ENCODE assay signal across 8 cellular contexts in the genomic region with DNA sequence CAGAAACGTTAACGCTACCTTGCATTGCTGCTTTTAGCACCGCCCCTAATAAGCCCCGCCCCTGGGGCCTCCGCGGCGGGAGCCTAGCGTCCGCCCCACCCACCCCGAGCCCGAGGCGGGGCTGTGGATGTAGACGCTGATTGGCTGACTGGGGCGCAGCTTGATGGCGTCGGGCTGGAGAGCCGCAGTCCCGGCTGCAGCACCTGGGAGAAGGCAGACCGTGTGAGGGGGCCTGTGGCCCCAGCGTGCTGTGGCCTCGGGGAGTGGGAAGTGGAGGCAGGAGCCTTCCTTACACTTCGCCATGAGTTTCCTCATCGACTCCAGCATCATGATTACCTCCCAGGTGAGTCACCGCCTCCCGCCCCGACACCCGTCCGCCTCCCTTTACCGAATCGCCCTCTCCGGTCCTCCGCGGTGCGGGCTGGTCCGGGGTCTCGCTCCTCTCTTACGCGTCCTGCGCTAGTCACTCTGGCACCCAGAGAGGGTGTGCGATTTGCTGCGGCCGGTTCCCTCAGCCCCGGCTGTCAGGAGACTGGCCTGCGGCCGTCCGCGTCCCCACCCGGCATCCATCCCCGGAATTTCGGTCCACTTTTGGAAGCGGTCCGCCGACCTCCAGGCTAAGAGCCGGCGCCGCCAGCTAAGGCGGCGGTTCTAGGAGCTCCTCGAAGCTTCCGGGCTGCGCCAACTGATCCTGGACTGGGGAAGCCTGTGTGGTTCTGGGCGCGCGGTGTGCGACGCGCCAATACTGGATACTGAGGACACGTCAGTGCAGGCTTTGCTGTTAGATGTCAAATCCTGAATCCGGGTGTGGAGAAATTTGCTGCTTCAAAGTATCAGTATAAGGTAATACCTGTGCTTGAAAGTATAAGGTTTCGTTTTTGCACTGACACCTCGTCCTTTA. TPM values are rescaled to one million over a fixed set of nuclear protein-coding genes. Genes with fewer than 3 reads are reported as not detected.
DNase-seq lines count a peak whose midpoint lies in the region; ATAC-seq and TF ChIP-seq lines count a peak whose summit lies in the region.
"Not testable (repeated sequence)": the region's sequence is repeated elsewhere in the genome, so short reads cannot be mapped to it uniquely, and the experiment has no call there.

A gene (plus strand): TSS at position 156 of the 901 bp plus-strand sequence. CDS start 146 bp downstream, at position 302.

- DNase-seq in Ammon's horn (ENCODE audit: low spot score): peak; percentile 95
- DNase-seq in GM19238 (ENCODE audit: insufficient read length, low spot score): peak; percentile 58
- peak; percentile 81 to 87 for DNase-seq in NCI-H524 (lab: John Stamatoyannopoulos, UW)
- DNase-seq in activated CD4-positive, alpha-beta T cell treated with anti-CD3 and anti-CD28 coated beads for 4 hours: peak; percentile 93 to 96
- peak; percentile 96 for DNase-seq in colonic mucosa
- DNase-seq in stimulated activated CD4-positive, alpha-beta T cell treated with anti-CD3 and anti-CD28 coated beads, Interleukin-1b, Interleukin-23, amount 100 ng/mL, for 4 hours (ENCODE audit: low read depth in 2 of 2): peak; percentile 91 to 97

- peak within 1 kb of the TSS; percentile 68 to 74 for H3K9ac ChIP-seq in colonic mucosa (ENCODE audit: low read depth in 2 of 2, low read length in 2 of 2)

- peak; percentile 96 for ATAC-seq in HG03442 (IDR thresholded peaks at IDR 0.05; ENCODE audit: unreplicated experiment)

- peak within 1 kb of the TSS; percentile 88 for H3K4me3 ChIP-seq in colonic mucosa

- not testable (repeated sequence) for TF ChIP-seq CTCF in colonic mucosa (IDR thresholded peaks at IDR 0.05)

- not testable (repeated sequence) for H3K27me3 ChIP-seq in colonic mucosa; layer of hippocampus (ENCODE audit: control insufficient read depth, insufficient read depth, low read length)

- H3K27ac ChIP-seq in colonic mucosa: peak within 1 kb of the TSS; percentile 76
- H3K27ac ChIP-seq in layer of hippocampus (ENCODE audit: low read depth, low read length): peak within 1 kb of the TSS; percentile 30

- not testable (repeated sequence) for H3K4me1 ChIP-seq in colonic mucosa

- intact Hi-C loops in colonic mucosa (cut with DNase I): not testable (repeated sequence)

- not testable (repeated sequence) for H3K36me3 ChIP-seq in colonic mucosa

- H3K9me3 ChIP-seq in colonic mucosa: not testable (repeated sequence)

RNA-seq across cellular contexts. Expression of the gene that starts here (rescaled TPM):
- 10 to 100 TPM; 14.8 to 16.7 TPM for total RNA-seq in colonic mucosa

Comparison
In these comparisons a context has a peak if more than half of its experiments do, and no peak if none do; other contexts are left out.
1. Peak in every context shown above with its lines: DNase-seq, ATAC-seq, H3K4me3 ChIP-seq and H3K27ac ChIP-seq.